ENCODE assay signal across 34 cellular contexts in genomic region chr3:97711664-97712063, GRCh38.
"Had no signal": no experiment of that assay in that cellular context is flagged by ENCODE, and none has a peak within 500 bp of the region (broad histone marks: within the 10 kb centered on the region; RNA-seq: fewer than 3 reads in every experiment).

No MANE protein-coding gene starts in this region.

- H3K4me3 Mint-ChIP-seq: activated B cell treated with CpG ODN at 0.5 μM for 24 hours; activated CD4-positive, alpha-beta memory T cell treated with anti-CD3 and anti-CD28 coated beads for 36 hours; activated CD4-positive, alpha-beta T cell treated with anti-CD3 and anti-CD28 coated beads, Interleukin-2, amount 10 ng/mL, durations not matched to agents 24 days and 14 days; activated CD8-positive, alpha-beta T cell treated with anti-CD3 and anti-CD28 coated beads for 36 hours; activated naive CD4-positive, alpha-beta T cell treated with anti-CD3 and anti-CD28 coated beads for 36 hours; activated naive CD8-positive, alpha-beta T cell treated with anti-CD3 and anti-CD28 coated beads for 36 hours; activated T-cell treated with anti-CD3 and anti-CD28 coated beads, Interleukin-2, amount 50 U/mL, for 4 hours; activated T-cell treated with anti-CD3 and anti-CD28 coated beads, Interleukin-2, amount 50 U/mL, for 72 hours; activated T-helper 1 cell treated with anti-CD3 and anti-CD28 coated beads, Interleukin-12 subunit alpha, Interleukin-12 subunit beta, Interleukin-2, Interleukin-4 antibody, amounts not matched to agents 30 ng/mL and 10 ng/mL and 1 ng/mL, durations not matched to agents 14 hours and 24 hours and 36 hours; activated T-helper 17 cell treated with anti-CD3 and anti-CD28 coated beads, Interleukin-2, amount 50 U/mL, for 72 hours; brain; T-helper 1 cell treated with Interleukin-12 subunit alpha and Interleukin-12 subunit beta and Interleukin-4 antibody, amounts not matched to agents 30 μg/mL and 1 μg/mL, for 36 hours; T-helper 2 cell treated with Interferon-gamma antibody and Interleukin-4, amounts not matched to agents 5 μg/mL and 100 μg/mL, for 36 hours had no signal

- H3K9me3 Mint-ChIP-seq: activated CD4-positive, alpha-beta memory T cell treated with anti-CD3 and anti-CD28 coated beads for 36 hours; activated CD4-positive, alpha-beta T cell treated with anti-CD3 and anti-CD28 coated beads, Interleukin-2, amount 10 ng/mL, durations not matched to agents 24 days and 14 days; activated CD8-positive, alpha-beta T cell treated with anti-CD3 and anti-CD28 coated beads for 36 hours; activated naive CD4-positive, alpha-beta T cell treated with anti-CD3 and anti-CD28 coated beads for 36 hours; activated naive CD8-positive, alpha-beta T cell treated with anti-CD3 and anti-CD28 coated beads for 36 hours; activated T-cell treated with anti-CD3 and anti-CD28 coated beads, Interleukin-2, amount 50 U/mL, for 4 hours; activated T-cell treated with anti-CD3 and anti-CD28 coated beads, Interleukin-2, amount 50 U/mL, for 72 hours; activated T-helper 1 cell treated with anti-CD3 and anti-CD28 coated beads, Interleukin-12 subunit alpha, Interleukin-12 subunit beta, Interleukin-2, Interleukin-4 antibody, amounts not matched to agents 30 ng/mL and 10 ng/mL and 1 ng/mL, durations not matched to agents 14 hours and 24 hours and 36 hours; activated T-helper 17 cell treated with anti-CD3 and anti-CD28 coated beads, Interleukin-2, amount 50 U/mL, for 72 hours; T-helper 1 cell treated with Interleukin-12 subunit alpha and Interleukin-12 subunit beta and Interleukin-4 antibody, amounts not matched to agents 30 μg/mL and 1 μg/mL, for 36 hours; T-helper 2 cell treated with Interferon-gamma antibody and Interleukin-4, amounts not matched to agents 5 μg/mL and 100 μg/mL, for 36 hours had no signal

- H3K27me3 Mint-ChIP-seq: activated CD8-positive, alpha-beta T cell treated with anti-CD3 and anti-CD28 coated beads for 36 hours; brain had no signal

- H3K4me1 Mint-ChIP-seq: activated B cell treated with CpG ODN at 0.5 μM for 24 hours; activated CD4-positive, alpha-beta T cell treated with anti-CD3 and anti-CD28 coated beads, Interleukin-2, amount 10 ng/mL, durations not matched to agents 24 days and 14 days; activated naive CD8-positive, alpha-beta T cell treated with anti-CD3 and anti-CD28 coated beads for 36 hours; activated T-helper 17 cell treated with anti-CD3 and anti-CD28 coated beads, Interleukin-2, amount 50 U/mL, for 72 hours had no signal

- DNase-seq: activated B cell treated with CpG ODN at 0.5 μM for 24 hours; activated CD4-positive, alpha-beta memory T cell treated with anti-CD3 and anti-CD28 coated beads for 36 hours; activated CD4-positive, alpha-beta T cell treated with anti-CD3 and anti-CD28 coated beads for 4 hours; activated CD4-positive, alpha-beta T cell treated with anti-CD3 and anti-CD28 coated beads, Interleukin-2, amount 10 ng/mL, durations not matched to agents 24 days and 14 days; activated CD4-positive, alpha-beta T cell treated with anti-CD3 and anti-CD28 coated beads, Interleukin-2, amount 50 U/mL, for 1 hour; activated CD4-positive, alpha-beta T cell treated with anti-CD3 and anti-CD28 coated beads, Interleukin-2, amount 50 U/mL, for 4 hours; activated CD4-positive, CD25-positive, alpha-beta regulatory T cell treated with anti-CD3 and anti-CD28 coated beads, Interleukin-2, amount 50 U/mL, for 72 hours; activated CD8-positive, alpha-beta memory T cell treated with anti-CD3 and anti-CD28 coated beads, Interleukin-2, amount 50 U/mL, for 4 hours; activated CD8-positive, alpha-beta T cell treated with anti-CD3 and anti-CD28 coated beads for 36 hours; activated effector memory CD4-positive, alpha-beta T cell treated with anti-CD3 and anti-CD28 coated beads, Interleukin-2, amount 50 U/mL, for 16 hours; activated gamma-delta T cell treated with Interleukin-2 at 50 U/mL for 16 hours; activated naive CD4-positive, alpha-beta T cell; activated naive CD4-positive, alpha-beta T cell treated with anti-CD3 and anti-CD28 coated beads for 36 hours; activated naive CD4-positive, alpha-beta T cell treated with anti-CD3 and anti-CD28 coated beads, Interleukin-2, amount 50 U/mL, for 16 hours; activated naive CD8-positive, alpha-beta T cell treated with anti-CD3 and anti-CD28 coated beads for 36 hours; activated T-cell treated with anti-CD3 and anti-CD28 coated beads for 4 hours; activated T-cell treated with anti-CD3 and anti-CD28 coated beads, Interleukin-2, amount 50 U/mL, for 1 hour; activated T-cell treated with anti-CD3 and anti-CD28 coated beads, Interleukin-2, amount 50 U/mL, for 4 hours; activated T-cell treated with anti-CD3 and anti-CD28 coated beads, Interleukin-2, amount 50 U/mL, for 72 hours; amygdala; anterior cingulate cortex; central memory CD4-positive, alpha-beta T cell; SW 1271; T-helper 1 cell; T-helper 2 cell; T-helper 9 cell had no signal

- H3K36me3 Mint-ChIP-seq: activated CD4-positive, alpha-beta memory T cell treated with anti-CD3 and anti-CD28 coated beads for 36 hours; activated naive CD4-positive, alpha-beta T cell treated with anti-CD3 and anti-CD28 coated beads, Interleukin-2, amount 50 U/mL, for 72 hours; activated naive CD8-positive, alpha-beta T cell treated with anti-CD3 and anti-CD28 coated beads for 36 hours; brain had no signal

- H3K27ac Mint-ChIP-seq: activated B cell treated with CpG ODN at 0.5 μM for 24 hours; activated CD4-positive, alpha-beta memory T cell treated with anti-CD3 and anti-CD28 coated beads for 36 hours; activated CD4-positive, alpha-beta T cell treated with anti-CD3 and anti-CD28 coated beads, Interleukin-2, amount 10 ng/mL, durations not matched to agents 24 days and 14 days; activated CD8-positive, alpha-beta T cell treated with anti-CD3 and anti-CD28 coated beads for 36 hours; activated naive CD4-positive, alpha-beta T cell treated with anti-CD3 and anti-CD28 coated beads for 36 hours; activated naive CD4-positive, alpha-beta T cell treated with anti-CD3 and anti-CD28 coated beads, Interleukin-2, amount 50 U/mL, for 72 hours; activated naive CD8-positive, alpha-beta T cell treated with anti-CD3 and anti-CD28 coated beads for 36 hours; activated T-cell treated with anti-CD3 and anti-CD28 coated beads, Interleukin-2, amount 50 U/mL, for 72 hours; activated T-helper 1 cell treated with anti-CD3 and anti-CD28 coated beads, Interleukin-12 subunit alpha, Interleukin-12 subunit beta, Interleukin-2, Interleukin-4 antibody, amounts not matched to agents 30 ng/mL and 10 ng/mL and 1 ng/mL, durations not matched to agents 14 hours and 24 hours and 36 hours; activated T-helper 17 cell treated with anti-CD3 and anti-CD28 coated beads, Interleukin-2, amount 50 U/mL, for 72 hours; brain; T-helper 1 cell treated with Interleukin-12 subunit alpha and Interleukin-12 subunit beta and Interleukin-4 antibody, amounts not matched to agents 30 μg/mL and 1 μg/mL, for 36 hours; T-helper 2 cell treated with Interferon-gamma antibody and Interleukin-4, amounts not matched to agents 5 μg/mL and 100 μg/mL, for 36 hours had no signal

- ATAC-seq: activated CD8-positive, alpha-beta T cell treated with anti-CD3 and anti-CD28 coated beads for 36 hours; activated naive CD4-positive, alpha-beta T cell treated with anti-CD3 and anti-CD28 coated beads, Interleukin-2, amount 50 U/mL, for 72 hours; activated T-cell treated with anti-CD3 and anti-CD28 coated beads, Interleukin-2, amount 50 U/mL, for 4 hours; activated T-cell treated with anti-CD3 and anti-CD28 coated beads, Interleukin-2, amount 50 U/mL, for 72 hours; activated T-helper 17 cell treated with anti-CD3 and anti-CD28 coated beads, Interleukin-2, amount 50 U/mL, for 72 hours had no signal

- FAIRE-seq: TTC549 had no signal

- H3K4me3 ChIP-seq: ascending aorta had no signal
